Comparison of ENCODE assay signal across 14 cellular contexts in the genomic region with DNA sequence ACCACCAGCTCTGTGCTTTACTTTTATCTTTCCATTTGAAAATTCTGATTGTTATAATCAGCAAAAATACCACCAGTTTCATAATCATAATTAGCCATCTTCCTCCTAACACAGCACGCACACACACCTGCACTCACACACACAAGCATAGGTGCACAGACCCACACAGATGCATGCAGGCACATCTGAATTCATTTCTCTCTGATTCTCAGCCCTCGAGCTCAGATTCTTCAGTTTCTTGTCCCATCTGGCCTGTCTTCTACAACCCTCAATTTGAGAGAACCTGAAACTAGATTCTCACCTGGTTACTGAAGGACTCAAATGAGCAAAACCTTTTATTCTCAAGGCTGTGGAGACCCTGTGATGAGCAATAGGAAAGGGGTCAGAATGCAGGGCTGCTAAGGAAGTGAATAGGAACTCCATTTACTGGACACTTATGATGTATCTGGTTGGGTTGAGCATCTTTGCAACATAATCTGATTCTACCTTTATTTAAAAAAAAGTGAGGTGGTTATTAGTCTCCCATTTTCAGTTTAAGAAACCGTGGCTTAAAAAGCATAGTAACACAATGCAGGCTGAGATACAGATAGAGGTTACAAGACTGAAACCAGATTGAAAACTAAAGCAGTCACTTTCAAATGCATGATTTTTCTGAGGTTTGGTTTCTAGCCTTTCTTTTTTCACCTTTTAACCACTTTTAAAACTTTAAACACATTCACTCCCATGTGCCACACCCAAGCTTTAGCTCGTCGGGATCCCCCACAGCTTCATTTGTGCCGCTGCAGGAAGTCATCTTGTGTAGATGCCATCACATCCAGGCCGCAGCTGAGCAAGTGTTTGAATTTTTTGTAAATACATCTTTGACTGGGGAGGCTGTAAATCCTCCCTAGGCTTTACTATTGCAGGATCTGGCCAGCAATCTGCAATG. TPM values are rescaled to one million over a fixed set of nuclear protein-coding genes. Genes with fewer than 3 reads are reported as not detected.
DNase-seq lines count a peak whose midpoint lies in the region; ATAC-seq, FAIRE-seq and TF ChIP-seq lines count a peak whose summit lies in the region.
"Had no signal": no experiment of that assay in that cellular context is flagged by ENCODE, and none has a peak within 500 bp of the region (broad histone marks: within the 10 kb centered on the region; RNA-seq: fewer than 3 reads in every experiment).

No MANE protein-coding gene starts in this region.

- peak overlapping the region in 3 of 4 donors; percentile 18 to 51 (median 19) for H3K27ac ChIP-seq in esophagus squamous epithelium
- H3K27ac ChIP-seq: sigmoid colon, SK-N-MC had no signal

- H3K9me3 Mint-ChIP-seq in activated CD8-positive, alpha-beta memory T cell treated with anti-CD3 and anti-CD28 coated beads, Interleukin-2, amount 10 ng/mL, durations not matched to agents 7 days and 5 days (ENCODE audit: low read depth), result peaks cover 8% of the 10 kb centered on the region

- H3K4me1 Mint-ChIP-seq in activated CD8-positive, alpha-beta memory T cell treated with anti-CD3 and anti-CD28 coated beads, Interleukin-2, amount 10 ng/mL, durations not matched to agents 7 days and 5 days, result peaks cover 40% of the 10 kb centered on the region

- no peak for FAIRE-seq in D721Med (lab: Jason Lieb, UNC)
- FAIRE-seq: colon, islet of Langerhans had no signal

- no peak overlapping the region for H3K4me3 ChIP-seq in esophagus squamous epithelium
- H3K4me3 ChIP-seq: sigmoid colon had no signal

- intact Hi-C loops in esophagus squamous epithelium (cut with DNase I), result no loop called here

- no peaks in the 10 kb centered on the region for H3K27me3 ChIP-seq in esophagus squamous epithelium
- H3K27me3 ChIP-seq: sigmoid colon had no signal

- H3K36me3 ChIP-seq in esophagus squamous epithelium, result no peaks in the 10 kb centered on the region
- H3K36me3 ChIP-seq: sigmoid colon had no signal

- H3K9me3 ChIP-seq in esophagus squamous epithelium, result no peaks in the 10 kb centered on the region
- H3K9me3 ChIP-seq: sigmoid colon had no signal

- H3K4me3 Mint-ChIP-seq in activated CD8-positive, alpha-beta memory T cell treated with anti-CD3 and anti-CD28 coated beads, Interleukin-2, amount 10 ng/mL, durations not matched to agents 7 days and 5 days, result peak overlapping the region; percentile 21

- H3K4me1 ChIP-seq in esophagus squamous epithelium, result peaks cover 15 to 94% (median 34%) of the 10 kb centered on the region in 3 donors
- H3K4me1 ChIP-seq: sigmoid colon had no signal

- 52 to 56% methylated on average over 7 of the region's 7 CpGs for WGBS in esophagus squamous epithelium, 2 donors

- no peak for TF ChIP-seq POLR2A in esophagus squamous epithelium (IDR thresholded peaks at IDR 0.05)

- H3K27me3 Mint-ChIP-seq in activated CD8-positive, alpha-beta memory T cell treated with anti-CD3 and anti-CD28 coated beads, Interleukin-2, amount 10 ng/mL, durations not matched to agents 7 days and 5 days, result peaks cover 2% of the 10 kb centered on the region

- peak overlapping the region; percentile 78 for H3K27ac Mint-ChIP-seq in activated CD8-positive, alpha-beta memory T cell treated with anti-CD3 and anti-CD28 coated beads, Interleukin-2, amount 10 ng/mL, durations not matched to agents 7 days and 5 days

- DNase-seq in activated gamma-delta T cell treated with Interleukin-2 at 50 U/mL for 16 hours (peak; percentile 59), activated gamma-delta T cell (lab: John Stamatoyannopoulos, UW) (no peak), esophagus squamous epithelium (lab: John Stamatoyannopoulos, UW) (no peak), NCI-H226 (no peak), D721Med (ENCODE audit: insufficient read length, low spot score) (no peak), NCI-H2029 (lab: John Stamatoyannopoulos, UW) (no peak)
- peak; percentile 78 for DNase-seq in activated CD8-positive, alpha-beta memory T cell treated with anti-CD3 and anti-CD28 coated beads, Interleukin-2, amount 10 ng/mL, durations not matched to agents 7 days and 5 days
- DNase-seq: NCI-H510A treated with DMSO at 0.1 percent for 48 hours, sigmoid colon had no signal

- CTCF ChIA-PET in activated CD8-positive, alpha-beta memory T cell treated with anti-CD3 and anti-CD28 coated beads, Interleukin-2, amount 10 ng/mL, durations not matched to agents 7 days and 5 days (lab: Charles Lee), result interaction anchor here (1.0 to 2.6 kb wide), 3 partner anchors 208 to 324 kb away, joined by 3 to 10 read pairs (median 3); no protein-coding TSS in a partner anchor

- ATAC-seq in activated CD8-positive, alpha-beta memory T cell treated with anti-CD3 and anti-CD28 coated beads, Interleukin-2, amount 10 ng/mL, durations not matched to agents 7 days and 5 days, result peak; percentile 71
- no peak for ATAC-seq in HG03442 (IDR thresholded peaks at IDR 0.05; ENCODE audit: unreplicated experiment)

- peaks cover 18% of the 10 kb centered on the region for H3K36me3 Mint-ChIP-seq in activated CD8-positive, alpha-beta memory T cell treated with anti-CD3 and anti-CD28 coated beads, Interleukin-2, amount 10 ng/mL, durations not matched to agents 7 days and 5 days

- TF ChIP-seq CTCF in esophagus squamous epithelium (IDR thresholded peaks at IDR 0.05) (no peak), D721Med (IDR thresholded peaks at IDR 0.05; ENCODE audit: insufficient read depth, missing control alignments) (no peak)

RNA-seq across cellular contexts. Expression of a gene that starts 9.4 kb away (rescaled TPM):
- total RNA-seq in activated CD8-positive, alpha-beta memory T cell treated with anti-CD3 and anti-CD28 coated beads, Interleukin-2, amount 10 ng/mL, durations not matched to agents 7 days and 5 days, result not detected
- 1 to 10 TPM in 2 of 4 donors, under 1 TPM in 1, not detected in 1; 0.21 to 2.7 (median 1.9) TPM for total RNA-seq in esophagus squamous epithelium
- total RNA-seq: MCF 10A, sigmoid colon had no signal

RNA-seq across cellular contexts. Expression of a gene that starts 25.7 kb away (rescaled TPM):
- total RNA-seq in activated CD8-positive, alpha-beta memory T cell treated with anti-CD3 and anti-CD28 coated beads, Interleukin-2, amount 10 ng/mL, durations not matched to agents 7 days and 5 days, result not detected
- total RNA-seq in esophagus squamous epithelium, result not detected
- total RNA-seq: MCF 10A, sigmoid colon had no signal

RNA-seq across cellular contexts. Expression of a gene that starts 28.4 kb away (rescaled TPM):
- not detected for total RNA-seq in activated CD8-positive, alpha-beta memory T cell treated with anti-CD3 and anti-CD28 coated beads, Interleukin-2, amount 10 ng/mL, durations not matched to agents 7 days and 5 days
- under 1 TPM in 2 of 4 donors, not detected in 2; 0.32 to 0.57 TPM for total RNA-seq in esophagus squamous epithelium
- total RNA-seq: MCF 10A, sigmoid colon had no signal

RNA-seq across cellular contexts. Expression of a gene that starts 32.1 kb away (rescaled TPM):
- not detected for total RNA-seq in activated CD8-positive, alpha-beta memory T cell treated with anti-CD3 and anti-CD28 coated beads, Interleukin-2, amount 10 ng/mL, durations not matched to agents 7 days and 5 days
- not detected for total RNA-seq in esophagus squamous epithelium
- total RNA-seq: MCF 10A, sigmoid colon had no signal

RNA-seq across cellular contexts. Expression of a gene that starts 38.5 kb away (rescaled TPM):
- total RNA-seq in activated CD8-positive, alpha-beta memory T cell treated with anti-CD3 and anti-CD28 coated beads, Interleukin-2, amount 10 ng/mL, durations not matched to agents 7 days and 5 days, result not detected
- not detected for total RNA-seq in esophagus squamous epithelium
- total RNA-seq: MCF 10A, sigmoid colon had no signal

Comparison
In these comparisons a context has a peak if more than half of its experiments do, and no peak if none do; other contexts are left out.
1. DNase-seq: peak in activated gamma-delta T cell treated with Interleukin-2 at 50 U/mL for 16 hours (single experiment) and activated CD8-positive, alpha-beta memory T cell treated with anti-CD3 and anti-CD28 coated beads, Interleukin-2, amount 10 ng/mL, durations not matched to agents 7 days and 5 days (single experiment); none in activated gamma-delta T cell (single experiment), esophagus squamous epithelium (single experiment), NCI-H226 (single experiment), D721Med (single experiment) and NCI-H2029 (single experiment).